ENCODE assay signal across 10 cellular contexts in genomic region chr2:191202881-191203397, GRCh38. TPM values are rescaled to one million over a fixed set of nuclear protein-coding genes. Genes with fewer than 3 reads are reported as not detected.
DNase-seq lines count a peak whose midpoint lies in the region; ATAC-seq and FAIRE-seq lines count a peak whose summit lies in the region.
"Had no signal": no experiment of that assay in that cellular context is flagged by ENCODE, and none has a peak within 500 bp of the region (broad histone marks: within the 10 kb centered on the region; RNA-seq: fewer than 3 reads in every experiment).

No MANE protein-coding gene starts in this region.

- no peak for FAIRE-seq in urothelium cell line (lab: Jason Lieb, UNC)

- DNase-seq in Right ventricle myocardium inferior (ENCODE audit: missing footprints), result no peak
- DNase-seq in cardiac septum (ENCODE audit: low spot score), result no peak
- DNase-seq in amniotic epithelial cell (ENCODE audit: low read depth), result peak; percentile 77
- peak; percentile 27 for DNase-seq in iris pigment epithelial cell (ENCODE audit: low read depth)
- peak; percentile 46 for DNase-seq in urothelium cell line (ENCODE audit: low spot score)
- no peak for DNase-seq in OCI-M2 (lab: John Stamatoyannopoulos, UW; ENCODE audit: unreplicated experiment)
- DNase-seq: caudate nucleus, NCI-H2029 had no signal

- ATAC-seq in Right ventricle myocardium inferior (peak; percentile 86), GM18519 (IDR thresholded peaks at IDR 0.05; ENCODE audit: low FRiP score, unreplicated experiment) (no peak), GM21825 (IDR thresholded peaks at IDR 0.05; ENCODE audit: unreplicated experiment) (no peak)

- intact Hi-C loops in Right ventricle myocardium inferior (cut with DNase I) (no loop called here), cardiac septum (cut with DNase I) (no loop called here)

RNA-seq across cellular contexts. Expression of gene MYO1B, which starts 42.3 kb away (rescaled TPM):
- total RNA-seq in Right ventricle myocardium inferior (18.9 TPM), cardiac septum (20.8 TPM)

RNA-seq across cellular contexts. Expression of gene STAT4, which starts 52.1 kb away (rescaled TPM):
- total RNA-seq in Right ventricle myocardium inferior, result 0.76 TPM
- 37.8 TPM for total RNA-seq in cardiac septum

Comparison
In these comparisons a context has a peak if more than half of its experiments do, and no peak if none do; other contexts are left out.
1. RNA of gene STAT4, which starts 52.1 kb away (total RNA-seq): 37.8 TPM in cardiac septum (single experiment); 0.76 TPM in Right ventricle myocardium inferior (single experiment); every median in the first group is over 10 times any median in the second.
2. DNase-seq: peak in amniotic epithelial cell (single experiment), iris pigment epithelial cell (single experiment) and urothelium cell line (single experiment); none in Right ventricle myocardium inferior (single experiment), cardiac septum (single experiment) and OCI-M2 (single experiment).